Comparison of ENCODE assay signal across 1 cellular context in genomic region chr7:65979583-65980477, GRCh38.
TF ChIP-seq lines count a peak whose summit lies in the region.

No MANE protein-coding gene starts in this region.

TF ChIP-seq in SK-N-SH, 30 proteins besides CTCF, POLR2A, EP300 and RAD21 (continued from another document):
- no peak for TF ChIP-seq CHD2 (IDR thresholded peaks at IDR 0.05; ENCODE audit: low read length, partially characterized antibody)
- no peak for TF ChIP-seq ZBTB33 (IDR thresholded peaks at IDR 0.05; ENCODE audit: borderline replicate concordance, low read depth)
- no peak for TF ChIP-seq JUND (IDR thresholded peaks at IDR 0.05)
- no peak for TF ChIP-seq SIN3A (IDR thresholded peaks at IDR 0.05; ENCODE audit: borderline replicate concordance, low read depth, low read length)
- no peak for TF ChIP-seq GABPA (IDR thresholded peaks at IDR 0.05; ENCODE audit: low read depth)
- no peak for TF ChIP-seq FOXM1 (IDR thresholded peaks at IDR 0.05; ENCODE audit: low read depth)
- TF ChIP-seq RXRA (IDR thresholded peaks at IDR 0.05; ENCODE audit: borderline replicate concordance, low read depth) = no peak
- no peak for TF ChIP-seq MXI1 (IDR thresholded peaks at IDR 0.05; ENCODE audit: low read depth, low read length)
- TF ChIP-seq MEF2A (IDR thresholded peaks at IDR 0.05; ENCODE audit: borderline replicate concordance, low read depth) = no peak
- no peak for TF ChIP-seq SMC3 (IDR thresholded peaks at IDR 0.05; ENCODE audit: low read depth, low read length)
